1 cellular context compared by ENCODE assay signal in the genomic region with DNA sequence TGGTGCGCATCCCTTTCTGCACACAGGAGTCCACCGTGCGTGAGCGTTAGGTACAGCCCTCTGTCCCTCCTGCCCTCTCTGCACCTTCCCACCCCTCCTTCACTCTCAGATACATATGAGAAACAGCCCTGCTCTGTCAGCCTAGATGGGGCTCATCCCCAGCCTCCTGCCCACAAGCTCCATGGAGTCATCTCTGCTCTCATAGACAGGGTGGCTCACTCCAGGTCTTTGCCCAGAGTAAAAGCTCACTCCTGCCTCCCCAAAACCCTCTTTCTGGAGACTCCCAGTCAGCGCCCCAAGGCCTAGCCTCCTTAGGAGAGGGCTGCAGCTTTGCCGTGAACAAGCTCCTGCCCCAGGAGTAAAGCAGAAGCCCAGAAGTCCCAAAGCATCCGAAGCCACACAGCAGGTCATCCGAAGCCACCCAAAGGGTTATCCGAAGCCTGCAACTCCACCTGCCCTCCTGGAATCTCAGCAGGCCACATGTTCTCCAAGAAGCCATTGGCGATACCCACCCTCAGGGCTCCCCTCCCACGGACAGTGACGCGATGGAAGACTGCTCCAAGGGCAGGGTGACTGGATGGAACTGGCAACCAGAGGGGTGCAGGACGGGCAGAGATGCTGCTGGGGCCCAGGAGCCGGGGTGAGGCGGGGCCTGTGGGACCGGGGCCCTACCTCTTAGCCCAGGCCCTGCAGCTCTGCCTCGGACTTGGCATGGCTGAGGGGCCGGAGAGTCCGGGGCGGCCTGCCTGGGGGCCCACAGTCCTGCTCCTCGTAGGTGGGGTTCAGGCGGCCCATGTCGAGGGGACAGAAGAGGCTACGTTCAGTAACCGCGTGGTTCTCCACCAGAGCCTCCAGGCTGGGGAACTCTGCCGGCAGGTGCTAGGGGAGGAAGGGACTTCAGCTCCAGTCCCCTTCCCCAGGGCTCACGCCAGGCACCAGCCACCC.
TF ChIP-seq lines count a peak whose summit lies in the region.

No MANE protein-coding gene starts in this region.

TF ChIP-seq in H1, 55 proteins besides CTCF, POLR2A, EP300 and RAD21:
- TF ChIP-seq TEAD4 (IDR thresholded peaks at IDR 0.05; ENCODE audit: low read depth, low read length) (no peak), ZNF274 (IDR thresholded peaks at IDR 0.05; ENCODE audit: borderline replicate concordance, extremely low read depth, low read length) (no peak), BACH1 (IDR thresholded peaks at IDR 0.05; ENCODE audit: low read length) (no peak), ASH2L (IDR thresholded peaks at IDR 0.05; ENCODE audit: low read length) (no peak), SIRT6 (IDR thresholded peaks at IDR 0.05; ENCODE audit: low read length) (no peak)
